17 cellular contexts compared by ENCODE assay signal in genomic region chr7:90728568-90728967, GRCh38.
DNase-seq lines count a peak whose midpoint lies in the region; ATAC-seq lines count a peak whose summit lies in the region.
"Had no signal": no experiment of that assay in that cellular context is flagged by ENCODE, and none has a peak within 500 bp of the region (broad histone marks: within the 10 kb centered on the region; RNA-seq: fewer than 3 reads in every experiment).

No MANE protein-coding gene starts in this region.

- H3K27me3 Mint-ChIP-seq in stimulated activated memory B cell treated with anti-CD40 and anti-IgM and Interleukin-4, amounts not matched to agents 10 μg/mL and 1 μg/mL and 100 μg/mL, for 72 hours: no peaks in the 10 kb centered on the region
- H3K27me3 Mint-ChIP-seq: CD4-positive, alpha-beta T cell had no signal

- H3K27ac Mint-ChIP-seq in stimulated activated memory B cell treated with anti-CD40 and anti-IgM and Interleukin-4, amounts not matched to agents 10 μg/mL and 1 μg/mL and 100 μg/mL, for 72 hours: peak overlapping the region; percentile 92
- H3K27ac Mint-ChIP-seq: activated CD4-positive, alpha-beta T cell treated with anti-CD3 and anti-CD28 coated beads for 36 hours; activated naive CD8-positive, alpha-beta T cell treated with anti-CD3 and anti-CD28 coated beads for 36 hours; CD4-positive, alpha-beta T cell had no signal

- DNase-seq in hippocampal formation (lab: John Stamatoyannopoulos, UW) (no peak), NCI-H69 (lab: John Stamatoyannopoulos, UW) (no peak), NCI-H1417 (lab: John Stamatoyannopoulos, UW) (no peak), DMS 273 treated with DMSO at 0.1 percent for 48 hours (lab: John Stamatoyannopoulos, UW) (no peak)
- DNase-seq: activated CD4-positive, alpha-beta T cell treated with anti-CD3 and anti-CD28 coated beads for 36 hours; activated naive CD8-positive, alpha-beta T cell treated with anti-CD3 and anti-CD28 coated beads for 36 hours; CD4-positive, alpha-beta T cell; glutamatergic neuron; kidney glomerular epithelial cell; MV-4-11; PC-9; posterior cingulate gyrus; thyroid gland had no signal

- peaks cover 66% of the 10 kb centered on the region for H3K36me3 Mint-ChIP-seq in stimulated activated memory B cell treated with anti-CD40 and anti-IgM and Interleukin-4, amounts not matched to agents 10 μg/mL and 1 μg/mL and 100 μg/mL, for 72 hours

- H3K4me1 Mint-ChIP-seq in stimulated activated memory B cell treated with anti-CD40 and anti-IgM and Interleukin-4, amounts not matched to agents 10 μg/mL and 1 μg/mL and 100 μg/mL, for 72 hours: peaks cover 97% of the 10 kb centered on the region
- H3K4me1 Mint-ChIP-seq: activated CD4-positive, alpha-beta T cell treated with anti-CD3 and anti-CD28 coated beads for 36 hours; activated naive CD8-positive, alpha-beta T cell treated with anti-CD3 and anti-CD28 coated beads for 36 hours had no signal

- ATAC-seq in GM19025 (IDR thresholded peaks at IDR 0.05; ENCODE audit: low read depth, unreplicated experiment): peak; percentile 76
- peak; percentile 67 for ATAC-seq in GM21786 (IDR thresholded peaks at IDR 0.05; ENCODE audit: unreplicated experiment)
- peak; percentile 86 for ATAC-seq in HG03378 (IDR thresholded peaks at IDR 0.05; ENCODE audit: unreplicated experiment)
- peak; percentile 72 for ATAC-seq in stimulated activated memory B cell treated with anti-CD40 and anti-IgM and Interleukin-4, amounts not matched to agents 10 μg/mL and 1 μg/mL and 100 μg/mL, for 72 hours
- ATAC-seq: activated CD4-positive, alpha-beta T cell treated with anti-CD3 and anti-CD28 coated beads for 36 hours had no signal

- H3K9me3 Mint-ChIP-seq in stimulated activated memory B cell treated with anti-CD40 and anti-IgM and Interleukin-4, amounts not matched to agents 10 μg/mL and 1 μg/mL and 100 μg/mL, for 72 hours: peaks cover 22% of the 10 kb centered on the region

- H3K4me3 Mint-ChIP-seq in stimulated activated memory B cell treated with anti-CD40 and anti-IgM and Interleukin-4, amounts not matched to agents 10 μg/mL and 1 μg/mL and 100 μg/mL, for 72 hours: peak overlapping the region; percentile 56
- H3K4me3 Mint-ChIP-seq: activated CD4-positive, alpha-beta T cell treated with anti-CD3 and anti-CD28 coated beads for 36 hours; activated naive CD8-positive, alpha-beta T cell treated with anti-CD3 and anti-CD28 coated beads for 36 hours; CD4-positive, alpha-beta T cell had no signal
